In genomic region chr3:61796088-61796680, GRCh38 we compare ENCODE assay signal across 24 cellular contexts.
DNase-seq lines count a peak whose midpoint lies in the region; ATAC-seq and TF ChIP-seq lines count a peak whose summit lies in the region.
"Had no signal": no experiment of that assay in that cellular context is flagged by ENCODE, and none has a peak within 500 bp of the region (broad histone marks: within the 10 kb centered on the region; RNA-seq: fewer than 3 reads in every experiment).

No MANE protein-coding gene starts in this region.

- H3K36me3 Mint-ChIP-seq in endodermal cell (ENCODE audit: low read depth) = peaks cover 6% of the 10 kb centered on the region

- peaks cover 3% of the 10 kb centered on the region; the same call in 1 of the 2 replicates for H3K4me1 ChIP-seq in HEK293 (ENCODE audit: control insufficient read depth, insufficient read depth, low read length)
- H3K4me1 ChIP-seq in endodermal cell (ENCODE audit: control insufficient read depth, insufficient read depth, low read length) = peaks cover 9% of the 10 kb centered on the region
- peaks cover 33% of the 10 kb centered on the region for H3K4me1 ChIP-seq in muscle layer of colon (ENCODE audit: insufficient read depth, low read length)
- H3K4me1 ChIP-seq: Caco-2, SJCRH30 had no signal

- H3K9ac ChIP-seq in endodermal cell (ENCODE audit: extremely low read depth, low read length, poor library complexity, severe bottlenecking) (no peak overlapping the region), muscle layer of colon (ENCODE audit: low read length) (no peak overlapping the region)

- in situ Hi-C loops in KBM-7 (cut with MboI; ENCODE audit: low pct_unique_long_range_greater_than_20kb, low sequenced_read_pairs) = no loop called here

- H3K9me3 ChIP-seq in HEK293 (ENCODE audit: control insufficient read depth, insufficient read depth, low read depth, low read length) = no peaks in the 10 kb centered on the region
- no peaks in the 10 kb centered on the region for H3K9me3 ChIP-seq in endodermal cell (ENCODE audit: control insufficient read depth, low read length)
- H3K9me3 ChIP-seq in muscle layer of colon (ENCODE audit: low read length) = no peaks in the 10 kb centered on the region
- H3K9me3 ChIP-seq: Caco-2, esophagus muscularis mucosa, gastrocnemius medialis, SJCRH30 had no signal

- 57 to 59% methylated on average over 5 to 6 of the region's 6 CpGs for WGBS in endodermal cell (ENCODE audit: insufficient coverage in 1 of 2, insufficient read length in 1 of 2), 2 experiments

- POLR2A ChIA-PET in HEK293 (lab: Yijun Ruan, JAX) = no interaction called here

- H3K4me3 ChIP-seq in HEK293 (ENCODE audit: low read depth, low read length) (no peak overlapping the region), endodermal cell (ENCODE audit: low read length) (no peak overlapping the region), muscle layer of colon (ENCODE audit: low read depth in 1 of 2, low read length in 2 of 2) (no peak overlapping the region)
- H3K4me3 ChIP-seq: esophagus muscularis mucosa, gastrocnemius medialis, SJCRH30 had no signal

- H3K27me3 Mint-ChIP-seq in endodermal cell (ENCODE audit: insufficient read depth) = peaks cover 45% of the 10 kb centered on the region
- H3K27me3 Mint-ChIP-seq: activated CD4-positive, alpha-beta memory T cell treated with anti-CD3 and anti-CD28 coated beads, Interleukin-2, amount 10 ng/mL, durations not matched to agents 7 days and 5 days; activated T-helper 17 cell treated with anti-CD3 and anti-CD28 coated beads, Interleukin-2, amount 50 U/mL, for 72 hours had no signal

- no peak for ATAC-seq in HG03108 (IDR thresholded peaks at IDR 0.05; ENCODE audit: unreplicated experiment)
- ATAC-seq: activated T-helper 17 cell treated with anti-CD3 and anti-CD28 coated beads, Interleukin-2, amount 50 U/mL, for 72 hours; gastrocnemius medialis; HepG2 had no signal

- H3K27ac Mint-ChIP-seq in endodermal cell = peak overlapping the region; percentile 46
- H3K27ac Mint-ChIP-seq: activated CD4-positive, alpha-beta memory T cell treated with anti-CD3 and anti-CD28 coated beads, Interleukin-2, amount 10 ng/mL, durations not matched to agents 7 days and 5 days; activated T-helper 17 cell treated with anti-CD3 and anti-CD28 coated beads, Interleukin-2, amount 50 U/mL, for 72 hours; nephron had no signal

- peaks cover 43% of the 10 kb centered on the region for H3K27me3 ChIP-seq in endodermal cell (ENCODE audit: control insufficient read depth, insufficient read depth, low read length, poor library complexity, severe bottlenecking)
- H3K27me3 ChIP-seq in muscle layer of colon (ENCODE audit: control insufficient read depth in 1 of 2, insufficient read depth in 2 of 2, low read length in 2 of 2) = no peaks in the 10 kb centered on the region
- H3K27me3 ChIP-seq: esophagus muscularis mucosa, gastrocnemius medialis, SJCRH30 had no signal

- no peak overlapping the region for H3K4me3 Mint-ChIP-seq in endodermal cell
- H3K4me3 Mint-ChIP-seq: activated CD4-positive, alpha-beta memory T cell treated with anti-CD3 and anti-CD28 coated beads, Interleukin-2, amount 10 ng/mL, durations not matched to agents 7 days and 5 days; activated T-helper 17 cell treated with anti-CD3 and anti-CD28 coated beads, Interleukin-2, amount 50 U/mL, for 72 hours; nephron had no signal

- DNase-seq in AG20443 (ENCODE audit: low spot score) (peak; percentile 17), endodermal cell (peak; percentile 63), NCI-H774 (lab: John Stamatoyannopoulos, UW) (no peak), KBM-7 (no peak), NCI-H1694 (lab: John Stamatoyannopoulos, UW) (no peak)
- DNase-seq: activated CD4-positive, alpha-beta memory T cell treated with anti-CD3 and anti-CD28 coated beads, Interleukin-2, amount 10 ng/mL, durations not matched to agents 7 days and 5 days; activated CD4-positive, CD25-positive, alpha-beta regulatory T cell treated with anti-CD3 and anti-CD28 coated beads, Interleukin-2, amount 50 U/mL, for 72 hours; activated naive CD4-positive, alpha-beta T cell treated with anti-CD3 and anti-CD28 coated beads, Interleukin-2, amount 50 U/mL, for 16 hours; anterior cingulate cortex; C1 segment of cervical spinal cord; Caco-2; cortex of kidney; gastrocnemius medialis; hypothalamus; stimulated activated CD4-positive, alpha-beta T cell treated with anti-CD3 and anti-CD28 coated beads, Interleukin-2, amount 100 ng/mL, for 24 hours; T-helper 1 cell had no signal

- H3K9me3 Mint-ChIP-seq in endodermal cell = no peaks in the 10 kb centered on the region
- H3K9me3 Mint-ChIP-seq: activated CD4-positive, alpha-beta memory T cell treated with anti-CD3 and anti-CD28 coated beads, Interleukin-2, amount 10 ng/mL, durations not matched to agents 7 days and 5 days; activated T-helper 17 cell treated with anti-CD3 and anti-CD28 coated beads, Interleukin-2, amount 50 U/mL, for 72 hours; nephron had no signal

- CTCF ChIA-PET in HEK293 (lab: Yijun Ruan, JAX) = interaction anchor here (0.6 kb wide), 1 partner anchor 77 kb away, joined by 3 read pairs; no protein-coding TSS in a partner anchor

- TF ChIP-seq CTCF in HEK293 (tag by site-specific recombination; IDR thresholded peaks at IDR 0.05) (no peak), endodermal cell (conservative IDR thresholded peaks at IDR 0.05) (no peak)

- peaks cover 26% of the 10 kb centered on the region for H3K4me1 Mint-ChIP-seq in endodermal cell
- H3K4me1 Mint-ChIP-seq: activated CD4-positive, alpha-beta memory T cell treated with anti-CD3 and anti-CD28 coated beads, Interleukin-2, amount 10 ng/mL, durations not matched to agents 7 days and 5 days; activated T-helper 17 cell treated with anti-CD3 and anti-CD28 coated beads, Interleukin-2, amount 50 U/mL, for 72 hours had no signal

- no peak overlapping the region for H3K27ac ChIP-seq in HEK293 (ENCODE audit: extremely low read depth, low read depth, low read length)
- no peak overlapping the region for H3K27ac ChIP-seq in endodermal cell (ENCODE audit: low read depth, low read length)
- peak overlapping the region; percentile 9 for H3K27ac ChIP-seq in muscle layer of colon (ENCODE audit: low read depth, low read length)
- H3K27ac ChIP-seq: esophagus muscularis mucosa, gastrocnemius medialis, SJCRH30 had no signal

- H3K36me3 ChIP-seq in HEK293 (ENCODE audit: control insufficient read depth in 2 of 2, insufficient read depth in 1 of 2, low read length in 2 of 2) (no peaks in the 10 kb centered on the region), endodermal cell (ENCODE audit: control insufficient read depth, insufficient read depth, low read length) (no peaks in the 10 kb centered on the region), muscle layer of colon (ENCODE audit: insufficient read depth, low read length) (no peaks in the 10 kb centered on the region)
- H3K36me3 ChIP-seq: esophagus muscularis mucosa, gastrocnemius medialis, SJCRH30 had no signal

TF ChIP-seq in HEK293, 187 proteins besides CTCF, POLR2A, EP300 and RAD21 (continues in another document):
- TF ChIP-seq ZNF335 (tag by site-specific recombination; conservative IDR thresholded peaks at IDR 0.05) (peak; percentile 27; the same call in 1 of the 2 replicates), OSR2 (tag by site-specific recombination; IDR thresholded peaks at IDR 0.05) (peak; percentile 28; the same call in 1 of the 2 replicates), HIC1 (tag by site-specific recombination; IDR thresholded peaks at IDR 0.05) (peak; percentile 39; the same call in 1 of the 2 replicates)
- TF ChIP-seq, protein P1, sequence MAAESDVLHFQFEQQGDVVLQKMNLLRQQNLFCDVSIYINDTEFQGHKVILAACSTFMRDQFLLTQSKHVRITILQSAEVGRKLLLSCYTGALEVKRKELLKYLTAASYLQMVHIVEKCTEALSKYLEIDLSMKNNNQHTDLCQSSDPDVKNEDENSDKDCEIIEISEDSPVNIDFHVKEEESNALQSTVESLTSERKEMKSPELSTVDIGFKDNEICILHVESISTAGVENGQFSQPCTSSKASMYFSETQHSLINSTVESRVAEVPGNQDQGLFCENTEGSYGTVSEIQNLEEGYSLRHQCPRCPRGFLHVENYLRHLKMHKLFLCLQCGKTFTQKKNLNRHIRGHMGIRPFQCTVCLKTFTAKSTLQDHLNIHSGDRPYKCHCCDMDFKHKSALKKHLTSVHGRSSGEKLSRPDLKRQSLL (tag by site-specific recombination; IDR thresholded peaks at IDR 0.05) = peak; percentile 95
- TF ChIP-seq, protein P2, sequence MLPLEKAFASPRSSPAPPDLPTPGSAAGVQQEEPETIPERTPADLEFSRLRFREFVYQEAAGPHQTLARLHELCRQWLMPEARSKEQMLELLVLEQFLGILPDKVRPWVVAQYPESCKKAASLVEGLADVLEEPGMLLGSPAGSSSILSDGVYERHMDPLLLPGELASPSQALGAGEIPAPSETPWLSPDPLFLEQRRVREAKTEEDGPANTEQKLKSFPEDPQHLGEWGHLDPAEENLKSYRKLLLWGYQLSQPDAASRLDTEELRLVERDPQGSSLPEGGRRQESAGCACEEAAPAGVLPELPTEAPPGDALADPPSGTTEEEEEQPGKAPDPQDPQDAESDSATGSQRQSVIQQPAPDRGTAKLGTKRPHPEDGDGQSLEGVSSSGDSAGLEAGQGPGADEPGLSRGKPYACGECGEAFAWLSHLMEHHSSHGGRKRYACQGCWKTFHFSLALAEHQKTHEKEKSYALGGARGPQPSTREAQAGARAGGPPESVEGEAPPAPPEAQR (tag by site-specific recombination; IDR thresholded peaks at IDR 0.05) = no peak

Comparison
In these comparisons a context has a peak if more than half of its experiments do, and no peak if none do; other contexts are left out.
1. DNase-seq: peak in AG20443 (single experiment) and endodermal cell (single experiment); none in NCI-H774 (single experiment), KBM-7 (single experiment) and NCI-H1694 (single experiment).